33 cellular contexts compared by ENCODE assay signal in the genomic region with DNA sequence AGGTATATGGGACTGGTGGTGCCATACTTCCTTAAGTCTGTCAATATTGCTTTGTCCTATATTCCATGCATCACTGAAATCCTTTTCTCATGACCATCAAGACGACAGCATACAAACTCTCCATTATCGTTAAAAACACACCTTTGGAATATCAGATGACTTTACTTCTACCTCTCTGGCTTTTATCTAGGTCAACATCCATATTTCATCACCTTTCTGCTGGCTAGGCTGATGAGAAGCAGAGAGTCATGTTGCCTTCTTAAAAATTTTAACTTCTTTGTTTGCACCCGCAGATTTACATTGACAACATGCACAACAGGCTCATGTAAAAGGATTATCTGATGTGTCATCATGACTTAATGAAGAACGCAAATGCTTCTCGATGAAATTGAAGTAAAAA.
"Had no signal": no experiment of that assay in that cellular context is flagged by ENCODE, and none has a peak within 500 bp of the region (broad histone marks: within the 10 kb centered on the region; RNA-seq: fewer than 3 reads in every experiment).

No MANE protein-coding gene starts in this region.

- H3K27ac ChIP-seq: KMS-11, PC-9, RWPE1, SJCRH30 had no signal

- H3K36me3 ChIP-seq: SJCRH30 had no signal

- H3K4me3 ChIP-seq: PC-9, SJCRH30 had no signal

- H3K9me3 ChIP-seq: SJCRH30, SK-N-SH had no signal

- H3K9ac ChIP-seq: KMS-11, SK-N-SH had no signal

- DNase-seq: Karpas-422, KBM-7, MM.1S, MV-4-11, NCI-H1092, NCI-H1105, NCI-H1417 treated with DMSO at 0.1 percent for 48 hours, NCI-H146, NCI-H1694, NCI-H1930, NCI-H2029 treated with DMSO at 0.1 percent for 48 hours, NCI-H2081 treated with DMSO at 0.1 percent for 48 hours, NCI-H2107, NCI-H2171, NCI-H226, NCI-H446 treated with DMSO at 0.1 percent for 48 hours, NCI-H510A, NCI-H524, NCI-H526, NCI-H69, NCI-H748 treated with DMSO at 0.1 percent for 48 hours, NCI-H82, PC-9, SHP77, SIG-M5, SJCRH30, SK-N-SH, SW 1271, T-helper 1 cell had no signal

- H3K4me2 ChIP-seq: KMS-11, PC-9, SK-N-SH had no signal

- H3K27me3 ChIP-seq: SJCRH30 had no signal

- H3K4me1 ChIP-seq: SJCRH30 had no signal

- H2AFZ ChIP-seq: PC-9 had no signal

- ATAC-seq: Panc1, Right ventricle myocardium inferior had no signal
